3 cellular contexts compared by ENCODE assay signal in the genomic region with DNA sequence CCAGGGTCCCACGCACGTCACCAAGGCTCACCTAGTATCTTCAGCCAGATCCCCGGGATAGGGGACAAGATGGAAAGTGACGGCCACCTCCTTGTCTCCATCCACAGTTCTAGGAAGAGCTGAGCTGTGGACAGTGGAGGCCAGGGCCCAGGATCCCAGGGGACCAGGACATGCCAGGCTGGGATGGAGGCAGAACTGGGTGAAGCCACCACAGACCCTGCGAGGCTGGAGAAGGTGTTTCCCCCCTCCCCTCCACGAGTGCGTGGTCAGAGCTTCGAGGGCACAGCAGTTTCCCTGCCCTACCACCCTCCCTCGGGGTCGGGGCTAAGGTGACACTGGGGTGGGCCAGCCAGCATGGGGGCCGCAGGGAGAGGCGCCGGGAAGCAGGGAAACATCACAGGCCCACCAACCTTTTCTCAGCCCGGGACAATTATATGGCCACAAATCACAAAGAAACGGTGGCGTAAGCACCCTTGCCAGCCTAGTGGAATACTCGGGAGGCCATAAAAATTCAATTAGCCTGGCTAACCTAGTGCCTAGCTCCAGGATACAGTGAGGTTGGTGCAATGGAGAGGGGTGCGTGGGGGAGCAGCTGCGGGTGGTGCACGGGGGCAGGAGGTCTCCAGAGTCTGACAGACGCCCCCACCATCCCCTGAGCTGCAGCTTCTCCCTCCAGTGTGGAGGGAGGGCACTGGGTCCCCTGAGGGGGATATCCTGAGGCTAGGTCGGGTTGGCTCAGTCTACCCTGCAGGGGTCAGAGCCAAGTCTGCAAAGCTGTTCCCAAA.
TF ChIP-seq lines count a peak whose summit lies in the region.

No MANE protein-coding gene starts in this region.

TF ChIP-seq in GM23338, 12 proteins besides CTCF, POLR2A, EP300 and RAD21 (continues in another document):
- TF ChIP-seq, protein P1, sequence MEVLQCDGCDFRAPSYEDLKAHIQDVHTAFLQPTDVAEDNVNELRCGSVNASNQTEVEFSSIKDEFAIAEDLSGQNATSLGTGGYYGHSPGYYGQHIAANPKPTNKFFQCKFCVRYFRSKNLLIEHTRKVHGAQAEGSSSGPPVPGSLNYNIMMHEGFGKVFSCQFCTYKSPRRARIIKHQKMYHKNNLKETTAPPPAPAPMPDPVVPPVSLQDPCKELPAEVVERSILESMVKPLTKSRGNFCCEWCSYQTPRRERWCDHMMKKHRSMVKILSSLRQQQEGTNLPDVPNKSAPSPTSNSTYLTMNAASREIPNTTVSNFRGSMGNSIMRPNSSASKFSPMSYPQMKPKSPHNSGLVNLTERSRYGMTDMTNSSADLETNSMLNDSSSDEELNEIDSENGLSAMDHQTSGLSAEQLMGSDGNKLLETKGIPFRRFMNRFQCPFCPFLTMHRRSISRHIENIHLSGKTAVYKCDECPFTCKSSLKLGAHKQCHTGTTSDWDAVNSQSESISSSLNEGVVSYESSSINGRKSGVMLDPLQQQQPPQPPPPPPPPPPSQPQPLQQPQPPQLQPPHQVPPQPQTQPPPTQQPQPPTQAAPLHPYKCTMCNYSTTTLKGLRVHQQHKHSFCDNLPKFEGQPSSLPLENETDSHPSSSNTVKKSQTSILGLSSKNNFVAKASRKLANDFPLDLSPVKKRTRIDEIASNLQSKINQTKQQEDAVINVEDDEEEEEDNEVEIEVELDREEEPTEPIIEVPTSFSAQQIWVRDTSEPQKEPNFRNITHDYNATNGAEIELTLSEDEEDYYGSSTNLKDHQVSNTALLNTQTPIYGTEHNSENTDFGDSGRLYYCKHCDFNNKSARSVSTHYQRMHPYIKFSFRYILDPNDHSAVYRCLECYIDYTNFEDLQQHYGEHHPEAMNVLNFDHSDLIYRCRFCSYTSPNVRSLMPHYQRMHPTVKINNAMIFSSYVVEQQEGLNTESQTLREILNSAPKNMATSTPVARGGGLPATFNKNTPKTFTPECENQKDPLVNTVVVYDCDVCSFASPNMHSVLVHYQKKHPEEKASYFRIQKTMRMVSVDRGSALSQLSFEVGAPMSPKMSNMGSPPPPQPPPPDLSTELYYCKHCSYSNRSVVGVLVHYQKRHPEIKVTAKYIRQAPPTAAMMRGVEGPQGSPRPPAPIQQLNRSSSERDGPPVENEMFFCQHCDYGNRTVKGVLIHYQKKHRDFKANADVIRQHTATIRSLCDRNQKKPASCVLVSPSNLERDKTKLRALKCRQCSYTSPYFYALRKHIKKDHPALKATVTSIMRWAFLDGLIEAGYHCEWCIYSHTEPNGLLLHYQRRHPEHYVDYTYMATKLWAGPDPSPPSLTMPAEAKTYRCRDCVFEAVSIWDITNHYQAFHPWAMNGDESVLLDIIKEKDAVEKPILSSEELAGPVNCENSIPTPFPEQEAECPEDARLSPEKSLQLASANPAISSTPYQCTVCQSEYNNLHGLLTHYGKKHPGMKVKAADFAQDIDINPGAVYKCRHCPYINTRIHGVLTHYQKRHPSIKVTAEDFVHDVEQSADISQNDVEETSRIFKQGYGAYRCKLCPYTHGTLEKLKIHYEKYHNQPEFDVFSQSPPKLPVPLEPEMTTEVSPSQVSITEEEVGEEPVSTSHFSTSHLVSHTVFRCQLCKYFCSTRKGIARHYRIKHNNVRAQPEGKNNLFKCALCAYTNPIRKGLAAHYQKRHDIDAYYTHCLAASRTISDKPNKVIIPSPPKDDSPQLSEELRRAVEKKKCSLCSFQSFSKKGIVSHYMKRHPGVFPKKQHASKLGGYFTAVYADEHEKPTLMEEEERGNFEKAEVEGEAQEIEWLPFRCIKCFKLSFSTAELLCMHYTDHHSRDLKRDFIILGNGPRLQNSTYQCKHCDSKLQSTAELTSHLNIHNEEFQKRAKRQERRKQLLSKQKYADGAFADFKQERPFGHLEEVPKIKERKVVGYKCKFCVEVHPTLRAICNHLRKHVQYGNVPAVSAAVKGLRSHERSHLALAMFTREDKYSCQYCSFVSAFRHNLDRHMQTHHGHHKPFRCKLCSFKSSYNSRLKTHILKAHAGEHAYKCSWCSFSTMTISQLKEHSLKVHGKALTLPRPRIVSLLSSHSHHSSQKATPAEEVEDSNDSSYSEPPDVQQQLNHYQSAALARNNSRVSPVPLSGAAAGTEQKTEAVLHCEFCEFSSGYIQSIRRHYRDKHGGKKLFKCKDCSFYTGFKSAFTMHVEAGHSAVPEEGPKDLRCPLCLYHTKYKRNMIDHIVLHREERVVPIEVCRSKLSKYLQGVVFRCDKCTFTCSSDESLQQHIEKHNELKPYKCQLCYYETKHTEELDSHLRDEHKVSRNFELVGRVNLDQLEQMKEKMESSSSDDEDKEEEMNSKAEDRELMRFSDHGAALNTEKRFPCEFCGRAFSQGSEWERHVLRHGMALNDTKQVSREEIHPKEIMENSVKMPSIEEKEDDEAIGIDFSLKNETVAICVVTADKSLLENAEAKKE (CRISPR knock-in tag; IDR thresholded peaks at IDR 0.05), result no peak
- TF ChIP-seq CREB1 (CRISPR knock-in tag; IDR thresholded peaks at IDR 0.05; ENCODE audit: low read depth), result no peak

TF ChIP-seq in H1, 55 proteins besides CTCF, POLR2A, EP300 and RAD21 (continues in another document):
- no peak for TF ChIP-seq KDM4A (IDR thresholded peaks at IDR 0.05; ENCODE audit: low read depth, low read length, severe bottlenecking)
- TF ChIP-seq HDAC2 (IDR thresholded peaks at IDR 0.05; ENCODE audit: borderline replicate concordance in 1 of 2, low read depth in 2 of 2, low read length in 2 of 2), result no peak
- no peak for TF ChIP-seq HDAC6 (IDR thresholded peaks at IDR 0.05; ENCODE audit: low read depth, low read length)

TF ChIP-seq in neural cell, 6 proteins besides CTCF, POLR2A, EP300 and RAD21:
- TF ChIP-seq MXI1 (conservative IDR thresholded peaks at IDR 0.05; ENCODE audit: poor library complexity, severe bottlenecking) (no peak), REST (IDR thresholded peaks at IDR 0.05; ENCODE audit: borderline replicate concordance) (no peak), TAF1 (IDR thresholded peaks at IDR 0.05; ENCODE audit: low read depth) (no peak), SMC3 (conservative IDR thresholded peaks at IDR 0.05; ENCODE audit: poor library complexity) (no peak), EZH2 (IDR thresholded peaks at IDR 0.05; ENCODE audit: borderline replicate concordance, insufficient read depth, low read length, poor library complexity, severe bottlenecking) (no peak), POLR2AphosphoS5 (IDR thresholded peaks at IDR 0.05) (no peak)
